In the genomic region with DNA sequence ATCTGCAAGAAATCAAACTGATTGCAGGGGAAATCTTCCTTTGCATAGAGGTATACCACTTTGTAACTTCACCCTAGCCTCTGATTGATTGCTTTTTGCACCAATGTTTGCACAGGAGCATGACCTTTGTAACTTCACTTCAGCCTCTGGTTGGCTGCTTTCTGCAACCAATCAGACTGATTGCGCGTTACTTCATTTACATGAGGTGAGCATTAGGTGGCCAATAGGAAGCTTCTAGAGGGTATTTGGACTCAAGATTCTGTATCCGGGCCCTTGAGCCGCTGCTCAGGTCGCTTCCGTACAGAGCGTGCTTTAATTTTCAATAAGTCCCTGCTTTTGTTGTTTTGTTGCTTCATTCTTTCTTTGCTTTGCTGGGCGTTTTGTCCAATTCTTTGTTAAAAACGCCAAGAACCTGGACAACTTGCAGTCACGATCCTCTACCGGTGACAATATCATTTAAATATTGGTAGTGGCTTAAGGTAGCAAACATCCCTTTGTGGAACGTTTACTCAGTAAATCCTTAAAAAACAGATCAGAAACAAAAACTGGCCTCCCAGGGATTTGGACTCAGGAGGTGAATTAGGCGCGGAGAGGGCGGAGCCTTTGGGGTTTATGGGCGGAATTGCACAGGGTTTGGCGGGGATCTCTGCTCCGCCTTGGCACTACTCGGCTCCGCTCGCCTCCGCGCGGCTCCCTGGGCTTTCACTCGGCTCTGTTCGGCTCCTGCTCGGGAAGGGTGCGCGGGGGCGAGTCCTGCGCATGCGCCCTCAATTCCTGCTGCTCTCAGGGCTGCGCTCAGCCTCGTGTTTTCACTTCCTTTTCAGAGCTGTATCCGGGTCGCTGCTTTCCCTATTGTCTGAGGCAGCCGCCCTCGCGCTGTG, we compare ENCODE assay signal across 8 cellular contexts. TPM values are rescaled to one million over a fixed set of nuclear protein-coding genes. Genes with fewer than 3 reads are reported as not detected.
DNase-seq lines count a peak whose midpoint lies in the region; ATAC-seq and TF ChIP-seq lines count a peak whose summit lies in the region.

A gene with protein sequence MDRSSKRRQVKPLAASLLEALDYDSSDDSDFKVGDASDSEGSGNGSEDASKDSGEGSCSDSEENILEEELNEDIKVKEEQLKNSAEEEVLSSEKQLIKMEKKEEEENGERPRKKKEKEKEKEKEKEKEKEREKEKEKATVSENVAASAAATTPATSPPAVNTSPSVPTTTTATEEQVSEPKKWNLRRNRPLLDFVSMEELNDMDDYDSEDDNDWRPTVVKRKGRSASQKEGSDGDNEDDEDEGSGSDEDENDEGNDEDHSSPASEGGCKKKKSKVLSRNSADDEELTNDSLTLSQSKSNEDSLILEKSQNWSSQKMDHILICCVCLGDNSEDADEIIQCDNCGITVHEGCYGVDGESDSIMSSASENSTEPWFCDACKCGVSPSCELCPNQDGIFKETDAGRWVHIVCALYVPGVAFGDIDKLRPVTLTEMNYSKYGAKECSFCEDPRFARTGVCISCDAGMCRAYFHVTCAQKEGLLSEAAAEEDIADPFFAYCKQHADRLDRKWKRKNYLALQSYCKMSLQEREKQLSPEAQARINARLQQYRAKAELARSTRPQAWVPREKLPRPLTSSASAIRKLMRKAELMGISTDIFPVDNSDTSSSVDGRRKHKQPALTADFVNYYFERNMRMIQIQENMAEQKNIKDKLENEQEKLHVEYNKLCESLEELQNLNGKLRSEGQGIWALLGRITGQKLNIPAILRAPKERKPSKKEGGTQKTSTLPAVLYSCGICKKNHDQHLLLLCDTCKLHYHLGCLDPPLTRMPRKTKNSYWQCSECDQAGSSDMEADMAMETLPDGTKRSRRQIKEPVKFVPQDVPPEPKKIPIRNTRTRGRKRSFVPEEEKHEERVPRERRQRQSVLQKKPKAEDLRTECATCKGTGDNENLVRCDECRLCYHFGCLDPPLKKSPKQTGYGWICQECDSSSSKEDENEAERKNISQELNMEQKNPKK (plus strand): TSS at position 812 of the 881 bp plus-strand sequence. CDS start 452 bp downstream, outside the sequence.

- peak within 1 kb of the TSS; percentile 93 for H3K27ac Mint-ChIP-seq in endothelial cell (ENCODE audit: unreplicated experiment)
- peak within 1 kb of the TSS; percentile 98 for H3K27ac Mint-ChIP-seq in mesothelial cell of epicardium

- TF ChIP-seq CTCF in OCI-LY3 (IDR thresholded peaks at IDR 0.05; ENCODE audit: low read depth, low read length) (no peak), endothelial cell (IDR thresholded peaks at IDR 0.05; ENCODE audit: unreplicated experiment) (no peak), mesothelial cell of epicardium (IDR thresholded peaks at IDR 0.05; ENCODE audit: unreplicated experiment) (no peak)

- H3K9me3 ChIP-seq in OCI-LY3 (ENCODE audit: insufficient read depth, low read length), result no peaks in the 10 kb centered on the region

- H3K27me3 Mint-ChIP-seq in endothelial cell (ENCODE audit: unreplicated experiment) (peaks cover 6% of the 10 kb centered on the region), mesothelial cell of epicardium (ENCODE audit: low read depth) (no peaks in the 10 kb centered on the region)

- H4K20me1 ChIP-seq in OCI-LY3 (ENCODE audit: insufficient read depth, low read length), result peaks cover 7% of the 10 kb centered on the region; the same call in 1 of the 2 replicates

- H3K4me2 ChIP-seq in OCI-LY3 (ENCODE audit: low read length), result peak within 1 kb of the TSS; percentile 94

- peak within 1 kb of the TSS; percentile 100 for H3K9ac ChIP-seq in OCI-LY3 (ENCODE audit: low read length)

- no peaks in the 10 kb centered on the region for H3K27me3 ChIP-seq in OCI-LY3 (ENCODE audit: low read depth, low read length)

- H3K4me3 Mint-ChIP-seq in endothelial cell (ENCODE audit: unreplicated experiment) (peak within 1 kb of the TSS; percentile 95), mesothelial cell of epicardium (peak within 1 kb of the TSS; percentile 83)

- H3K36me3 Mint-ChIP-seq in endothelial cell (ENCODE audit: low read depth, unreplicated experiment) (peaks cover 4% of the 10 kb centered on the region), mesothelial cell of epicardium (peaks cover 17% of the 10 kb centered on the region)

- H3K9me3 Mint-ChIP-seq in endothelial cell (ENCODE audit: unreplicated experiment) (no peaks in the 10 kb centered on the region), mesothelial cell of epicardium (peaks cover 9% of the 10 kb centered on the region)

- peaks cover 43% of the 10 kb centered on the region for H3K79me2 ChIP-seq in OCI-LY3 (ENCODE audit: low read length)

- H3K4me1 ChIP-seq in OCI-LY3 (ENCODE audit: low read length), result peaks cover 33% of the 10 kb centered on the region

- H3K27ac ChIP-seq in OCI-LY3 (ENCODE audit: low read length), result peak within 1 kb of the TSS; percentile 97

- H3K4me3 ChIP-seq in OCI-LY3 (ENCODE audit: low read length), result peak within 1 kb of the TSS; percentile 97

- peaks cover 15% of the 10 kb centered on the region for H3K4me1 Mint-ChIP-seq in endothelial cell (ENCODE audit: unreplicated experiment)
- H3K4me1 Mint-ChIP-seq in mesothelial cell of epicardium, result peaks cover 18% of the 10 kb centered on the region

- peak within 1 kb of the TSS; percentile 60; the same call in 1 of the 2 replicates for H2AFZ ChIP-seq in OCI-LY3 (ENCODE audit: low read depth, low read length)

- H3K36me3 ChIP-seq in OCI-LY3 (replicated peaks; ENCODE audit: low read depth, low read length), result peaks cover 24% of the 10 kb centered on the region

- DNase-seq in D341Med (ENCODE audit: low spot score), result peak; percentile 98
- peak; percentile 89 for DNase-seq in HuH-7 (ENCODE audit: low spot score)
- peak; percentile 96 for DNase-seq in activated CD8-positive, alpha-beta memory T cell treated with anti-CD3 and anti-CD28 coated beads, Interleukin-2, amount 50 U/mL, for 48 hours
- DNase-seq in endothelial cell (ENCODE audit: low spot score), result peak; percentile 97
- DNase-seq in mesothelial cell of epicardium (ENCODE audit: low spot score in 2 of 2, unreplicated experiment in 2 of 2), result peak; percentile 92 to 96
- peak; percentile 92 to 94 for DNase-seq in stimulated activated CD8-positive, alpha-beta memory T cell treated with anti-CD3 and anti-CD28 coated beads, Interleukin-15, amount 100 ng/mL, for 48 hours (ENCODE audit: low read depth in 2 of 2)

- ATAC-seq in GM21515 (IDR thresholded peaks at IDR 0.05; ENCODE audit: unreplicated experiment), result peak; percentile 98

RNA-seq across cellular contexts. Expression of the gene that starts here (rescaled TPM):
- total RNA-seq in endothelial cell (ENCODE audit: unreplicated experiment), result 50.4 TPM
- total RNA-seq in mesothelial cell of epicardium, result 67.8 to 72.1 TPM (median 71.1 TPM) in 3 replicates

Comparison
In these comparisons a context has a peak if more than half of its experiments do, and no peak if none do; other contexts are left out.
1. Peak in every context shown above with its lines: DNase-seq, ATAC-seq, H3K4me3 ChIP-seq and H3K27ac ChIP-seq.